ENCODE assay signal across 23 cellular contexts in the genomic region with DNA sequence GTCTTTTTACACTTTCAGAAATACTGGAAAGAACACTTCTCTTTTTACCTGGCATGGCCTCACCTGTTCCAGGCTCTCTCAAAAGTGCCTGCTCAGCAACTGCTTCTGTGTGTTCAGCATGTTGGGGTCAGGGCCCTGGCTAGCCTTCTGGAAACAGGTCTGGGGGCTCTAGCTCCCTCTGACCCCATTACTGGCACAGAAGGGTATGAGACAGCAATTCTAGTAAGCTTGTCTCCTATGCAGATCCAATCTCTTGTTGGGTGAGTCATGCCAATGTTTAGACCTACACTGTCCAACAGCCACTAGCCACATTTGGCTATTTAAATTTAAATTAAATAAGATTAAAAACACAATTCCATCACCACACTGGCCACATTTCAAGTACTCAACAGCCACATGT.
DNase-seq lines count a peak whose midpoint lies in the region; ATAC-seq, FAIRE-seq and TF ChIP-seq lines count a peak whose summit lies in the region.
"Had no signal": no experiment of that assay in that cellular context is flagged by ENCODE, and none has a peak within 500 bp of the region (broad histone marks: within the 10 kb centered on the region; RNA-seq: fewer than 3 reads in every experiment).

No MANE protein-coding gene starts in this region.

- FAIRE-seq in K562 (lab: Jason Lieb, UNC) (no peak), HepG2 (lab: Jason Lieb, UNC) (no peak)
- FAIRE-seq: kidney had no signal

- CTCF ChIA-PET in K562 (lab: Yijun Ruan, JAX; ENCODE audit: low intra/inter-chr PET ratio) = no interaction called here
- CTCF ChIA-PET in HepG2 (lab: Yijun Ruan, JAX; ENCODE audit: low intra/inter-chr PET ratio, low total read pairs) = no interaction called here

- H3K4me1 ChIP-seq in K562 (replicated peaks in 1 of 2; ENCODE audit: control insufficient read depth in 2 of 2, insufficient read depth in 2 of 2, low read length in 2 of 2) = peaks cover 3 to 8% of the 10 kb centered on the region in 2 experiments; a peak in 4 of 5 replicates
- no peaks in the 10 kb centered on the region for H3K4me1 ChIP-seq in HepG2 (ENCODE audit: insufficient read depth, low read length)
- H3K4me1 ChIP-seq: breast epithelium, gastroesophageal sphincter had no signal

- H3K27ac ChIP-seq in K562 (ENCODE audit: extremely low read depth, low read depth, low read length) (peak overlapping the region; percentile 1; the same call in 1 of the 3 replicates), HepG2 (ENCODE audit: extremely low read length, insufficient read depth, low read length) (no peak overlapping the region)
- H3K27ac ChIP-seq: breast epithelium, colonic mucosa, gastroesophageal sphincter, KMS-11 had no signal

- no peak for TF ChIP-seq EP300 in K562 (IDR thresholded peaks at IDR 0.05; ENCODE audit: low read length)
- no peak for TF ChIP-seq EP300 in HepG2 (IDR thresholded peaks at IDR 0.05; ENCODE audit: low read depth in 2 of 2, low read length in 2 of 2)
- no peak for TF ChIP-seq EP300 in HepG2 (CRISPR knock-in tag; IDR thresholded peaks at IDR 0.05; ENCODE audit: borderline replicate concordance)

- H3K9ac ChIP-seq in K562 (ENCODE audit: insufficient read depth in 1 of 2, low read depth in 2 of 2, low read length in 2 of 2) (no peak overlapping the region), HepG2 (ENCODE audit: insufficient read depth, low read depth, low read length) (no peak overlapping the region)
- H3K9ac ChIP-seq: KMS-11 had no signal

- BruUV-seq in K562 (replicated peaks; lab: Mats Ljungman, UMichigan) = no TSS peak
- BruUV-seq in HepG2 (replicated peaks; lab: Mats Ljungman, UMichigan) = no TSS peak

- H3K27me3 ChIP-seq in K562 (ENCODE audit: control insufficient read depth in 2 of 2, insufficient read depth in 2 of 2, low read length in 2 of 2) (no peaks in the 10 kb centered on the region), HepG2 (ENCODE audit: control insufficient read depth in 1 of 2, insufficient read depth in 2 of 2, low read length in 2 of 2) (no peaks in the 10 kb centered on the region)
- H3K27me3 ChIP-seq: breast epithelium, colonic mucosa, gastroesophageal sphincter had no signal

- TF ChIP-seq RAD21 in K562 (CRISPR knock-in tag; conservative IDR thresholded peaks at IDR 0.05 in 1 of 2, IDR thresholded peaks at IDR 0.05 in 1 of 2) = no peak
- TF ChIP-seq RAD21 in HepG2 (CRISPR knock-in tag; IDR thresholded peaks at IDR 0.05) = no peak

- H4K20me1 ChIP-seq in K562 (replicated peaks; ENCODE audit: control insufficient read depth, insufficient read depth, low read length) = no peaks in the 10 kb centered on the region
- no peaks in the 10 kb centered on the region for H4K20me1 ChIP-seq in HepG2 (ENCODE audit: insufficient read depth, low read length)

- H3K4me2 ChIP-seq in K562 (ENCODE audit: insufficient read depth, low read length) (no peak overlapping the region), HepG2 (ENCODE audit: low read depth, low read length) (no peak overlapping the region)
- H3K4me2 ChIP-seq: KMS-11 had no signal

- TF ChIP-seq POLR2A in K562 (conservative IDR thresholded peaks at IDR 0.05) (no peak), HepG2 (IDR thresholded peaks at IDR 0.05; ENCODE audit: insufficient read depth in 1 of 2, low read depth in 2 of 2, low read length in 2 of 2) (no peak)

- ATAC-seq in K562 = peak; percentile 83
- no peak for ATAC-seq in HepG2
- no peak for ATAC-seq in HG03135 (IDR thresholded peaks at IDR 0.05; ENCODE audit: unreplicated experiment)
- ATAC-seq: activated CD4-positive, alpha-beta T cell treated with anti-CD3 and anti-CD28 coated beads for 36 hours; gastroesophageal sphincter; right cardiac atrium had no signal

- no peak overlapping the region for H2AFZ ChIP-seq in K562 (ENCODE audit: low read depth, low read length)
- no peak overlapping the region for H2AFZ ChIP-seq in HepG2 (ENCODE audit: low read length)

- DNase-seq in ELR (ENCODE audit: low read depth) (peak; percentile 62), OCI-M1 (lab: John Stamatoyannopoulos, UW) (peak; percentile 26), K562 (ENCODE audit: extremely low read depth in 1 of 4, low spot score in 3 of 4) (peak in 3 of 4 experiments; percentile 15 to 37 (median 22)), HepG2 (ENCODE audit: low spot score) (no peak), posterior vena cava (ENCODE audit: low spot score) (no peak), NCI-H1694 (lab: John Stamatoyannopoulos, UW) (no peak), anterior cingulate cortex (lab: John Stamatoyannopoulos, UW) (no peak)
- DNase-seq: activated CD4-positive, alpha-beta T cell treated with anti-CD3 and anti-CD28 coated beads for 36 hours; activated naive CD8-positive, alpha-beta T cell treated with anti-CD3 and anti-CD28 coated beads, Interleukin-2, amount 10 ng/mL, durations not matched to agents 7 days and 5 days; AML-193; colonic mucosa; DMS79 treated with DMSO at 0.1 percent for 48 hours; kidney; mammary epithelial cell; NCI-H1092; NCI-H2081; right cardiac atrium; Right ventricle myocardium superior; stimulated activated CD8-positive, alpha-beta memory T cell treated with anti-CD3 and anti-CD28 coated beads, Interleukin-4, amount 100 ng/mL, for 48 hours had no signal

- POLR2A ChIA-PET in K562 (lab: Yijun Ruan, JAX) = interaction anchor here (1.2 kb wide), 1 partner anchor 198 kb away, joined by 4 read pairs; no protein-coding TSS in a partner anchor
- POLR2A ChIA-PET in HepG2 (lab: Yijun Ruan, JAX) = no interaction called here

- H3K36me3 ChIP-seq in K562 (ENCODE audit: control insufficient read depth, insufficient read depth, low read length) (no peaks in the 10 kb centered on the region), HepG2 (replicated peaks in 1 of 2; ENCODE audit: control insufficient read depth in 1 of 2, insufficient read depth in 2 of 2, low read length in 2 of 2) (no peaks in the 10 kb centered on the region)
- H3K36me3 ChIP-seq: breast epithelium, colonic mucosa, gastroesophageal sphincter had no signal

- H3K9me3 ChIP-seq in K562 (replicated peaks; ENCODE audit: control insufficient read depth, insufficient read depth, low read depth, low read length) = no peaks in the 10 kb centered on the region; the same call in 1 of the 2 replicates
- no peaks in the 10 kb centered on the region for H3K9me3 ChIP-seq in HepG2 (ENCODE audit: low read length)
- H3K9me3 ChIP-seq: breast epithelium, colonic mucosa, gastroesophageal sphincter had no signal

- H3K79me2 ChIP-seq in K562 (ENCODE audit: control insufficient read depth, insufficient read depth, low read length) = peaks cover 13% of the 10 kb centered on the region; the same call in 2 of the 3 replicates
- peaks cover 6% of the 10 kb centered on the region for H3K79me2 ChIP-seq in HepG2 (ENCODE audit: insufficient read depth, low read length)

- intact Hi-C loops in K562 (cut with micrococcal nuclease) = no loop called here
- intact Hi-C loops in HepG2 (cut with micrococcal nuclease; ENCODE audit: unreplicated experiment) = no loop called here
- intact Hi-C loops in posterior vena cava (cut with DNase I) = no loop called here

- no peak for TF ChIP-seq CTCF in K562 (IDR thresholded peaks at IDR 0.05 in 2 of 3, conservative IDR thresholded peaks at IDR 0.05 in 1 of 3; ENCODE audit: insufficient read depth in 2 of 3, low read depth in 1 of 3, low read length in 3 of 3)
- no peak for TF ChIP-seq CTCF in HepG2 (CRISPR knock-in tag; IDR thresholded peaks at IDR 0.05)

- H3K4me3 ChIP-seq in K562 (no peak overlapping the region), HepG2 (replicated peaks in 1 of 3; ENCODE audit: insufficient read depth in 1 of 3, low read depth in 2 of 3, low read length in 3 of 3) (no peak overlapping the region)
- H3K4me3 ChIP-seq: breast epithelium, colonic mucosa, gastroesophageal sphincter had no signal

- no peaks in the 10 kb centered on the region for H3K9me1 ChIP-seq in K562 (ENCODE audit: control insufficient read depth, insufficient read depth, low read length)

- in situ Hi-C loops in K562 (cut with MboI) (no loop called here), HepG2 (cut with HindIII; ENCODE audit: extremely low pct_ligation_motif_present, low pct_unique_long_range_greater_than_20kb) (no loop called here)

TF ChIP-seq in K562, 482 proteins besides CTCF, POLR2A, EP300 and RAD21 (continues in another document):
- no peak for TF ChIP-seq FOS (IDR thresholded peaks at IDR 0.05; ENCODE audit: extremely low read depth, insufficient read length)

TF ChIP-seq in HepG2, 621 proteins besides CTCF, POLR2A, EP300 and RAD21:
- TF ChIP-seq MAFK (conservative IDR thresholded peaks at IDR 0.05 in 1 of 2, IDR thresholded peaks at IDR 0.05 in 1 of 2; ENCODE audit: low read length in 2 of 2) (peak; percentile 44 to 71; a peak in 3 of 4 replicates), MAFF (IDR thresholded peaks at IDR 0.05; ENCODE audit: low read depth, low read length) (peak; percentile 54), ZNF652 (CRISPR knock-in tag; IDR thresholded peaks at IDR 0.05; ENCODE audit: borderline replicate concordance, low read depth) (no peak)

Comparison
In these comparisons a context has a peak if more than half of its experiments do, and no peak if none do; other contexts are left out.
1. DNase-seq: peak in ELR (single experiment), OCI-M1 (single experiment) and K562 (3 of 4); none in HepG2 (single experiment), posterior vena cava (single experiment), NCI-H1694 (single experiment) and anterior cingulate cortex (0 of 58).